Comparison of ENCODE assay signal across 1 cellular context in the genomic region with DNA sequence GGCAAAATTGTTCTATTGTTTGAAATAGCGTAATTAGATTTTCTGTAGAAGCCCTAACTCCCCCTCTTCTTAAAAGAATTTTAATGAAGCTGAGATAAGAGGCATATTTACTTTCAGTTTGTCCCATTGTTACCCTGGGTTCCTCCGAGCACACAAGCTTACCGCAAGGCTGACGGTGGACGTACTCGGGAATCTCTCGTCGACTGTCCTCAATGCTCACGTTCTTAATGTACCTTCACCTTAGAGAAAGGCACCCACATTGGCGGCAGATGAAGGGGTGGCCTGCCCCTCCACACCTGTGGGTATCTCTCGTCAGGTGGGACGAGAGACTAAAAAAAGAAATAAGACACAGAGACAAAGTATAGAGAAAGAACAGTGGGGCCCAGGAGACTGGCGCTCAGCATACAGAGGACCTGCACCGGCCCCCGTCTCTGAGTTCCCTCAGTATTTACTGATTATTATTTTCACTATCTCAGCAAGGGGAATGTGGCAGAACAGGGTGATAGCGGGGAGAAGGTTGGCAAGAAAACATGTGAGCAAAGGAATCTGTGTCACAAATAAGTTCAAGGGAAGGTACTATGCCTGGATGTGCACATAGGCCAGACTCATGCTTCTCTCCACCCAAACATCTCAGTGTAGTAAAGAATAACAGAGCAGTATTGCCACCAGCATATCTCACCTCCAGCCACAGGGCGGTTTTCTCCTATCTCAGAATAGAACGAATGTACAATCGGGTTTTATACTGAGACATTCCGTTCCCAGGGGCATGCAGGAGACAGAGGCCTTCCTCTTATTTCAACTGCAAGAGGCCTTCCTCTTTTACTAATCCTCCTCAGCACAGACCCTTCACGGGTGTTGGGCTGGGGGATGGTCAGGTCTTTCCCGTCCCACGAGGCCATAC.
TF ChIP-seq lines count a peak whose summit lies in the region.
"Not testable (repeated sequence)": the region's sequence is repeated elsewhere in the genome, so short reads cannot be mapped to it uniquely, and the experiment has no call there.

No MANE protein-coding gene starts in this region.

TF ChIP-seq in HepG2, 621 proteins besides CTCF, POLR2A, EP300 and RAD21 (continued from another document):
- not testable (repeated sequence) for TF ChIP-seq NONO, SOX6, FOXA1 (IDR thresholded peaks at IDR 0.05)
- 0 out of 2 replicates have a peak, but pooled peaks have one; percentile 22 for TF ChIP-seq NONO (CRISPR knock-in tag; conservative IDR thresholded peaks at IDR 0.05)
- peak; percentile 21 for TF ChIP-seq ZNF543 (CRISPR knock-in tag; IDR thresholded peaks at IDR 0.05)
- 0 out of 2 replicates have a peak, but pooled peaks have one; percentile 48 for TF ChIP-seq NCOA1 (CRISPR knock-in tag; IDR thresholded peaks at IDR 0.05)
- 0 out of 2 replicates have a peak, but pooled peaks have one; percentile 32 for TF ChIP-seq ZNF232 (CRISPR knock-in tag; IDR thresholded peaks at IDR 0.05; ENCODE audit: borderline replicate concordance)
- 0 out of 2 replicates have a peak, but pooled peaks have one; percentile 31 for TF ChIP-seq YEATS4 (CRISPR knock-in tag; IDR thresholded peaks at IDR 0.05; ENCODE audit: borderline replicate concordance)
- TF ChIP-seq, protein P1, sequence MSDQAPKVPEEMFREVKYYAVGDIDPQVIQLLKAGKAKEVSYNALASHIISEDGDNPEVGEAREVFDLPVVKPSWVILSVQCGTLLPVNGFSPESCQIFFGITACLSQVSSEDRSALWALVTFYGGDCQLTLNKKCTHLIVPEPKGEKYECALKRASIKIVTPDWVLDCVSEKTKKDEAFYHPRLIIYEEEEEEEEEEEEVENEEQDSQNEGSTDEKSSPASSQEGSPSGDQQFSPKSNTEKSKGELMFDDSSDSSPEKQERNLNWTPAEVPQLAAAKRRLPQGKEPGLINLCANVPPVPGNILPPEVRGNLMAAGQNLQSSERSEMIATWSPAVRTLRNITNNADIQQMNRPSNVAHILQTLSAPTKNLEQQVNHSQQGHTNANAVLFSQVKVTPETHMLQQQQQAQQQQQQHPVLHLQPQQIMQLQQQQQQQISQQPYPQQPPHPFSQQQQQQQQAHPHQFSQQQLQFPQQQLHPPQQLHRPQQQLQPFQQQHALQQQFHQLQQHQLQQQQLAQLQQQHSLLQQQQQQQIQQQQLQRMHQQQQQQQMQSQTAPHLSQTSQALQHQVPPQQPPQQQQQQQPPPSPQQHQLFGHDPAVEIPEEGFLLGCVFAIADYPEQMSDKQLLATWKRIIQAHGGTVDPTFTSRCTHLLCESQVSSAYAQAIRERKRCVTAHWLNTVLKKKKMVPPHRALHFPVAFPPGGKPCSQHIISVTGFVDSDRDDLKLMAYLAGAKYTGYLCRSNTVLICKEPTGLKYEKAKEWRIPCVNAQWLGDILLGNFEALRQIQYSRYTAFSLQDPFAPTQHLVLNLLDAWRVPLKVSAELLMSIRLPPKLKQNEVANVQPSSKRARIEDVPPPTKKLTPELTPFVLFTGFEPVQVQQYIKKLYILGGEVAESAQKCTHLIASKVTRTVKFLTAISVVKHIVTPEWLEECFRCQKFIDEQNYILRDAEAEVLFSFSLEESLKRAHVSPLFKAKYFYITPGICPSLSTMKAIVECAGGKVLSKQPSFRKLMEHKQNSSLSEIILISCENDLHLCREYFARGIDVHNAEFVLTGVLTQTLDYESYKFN (CRISPR knock-in tag; conservative IDR thresholded peaks at IDR 0.05), result 0 out of 2 replicates have a peak, but pooled peaks have one; percentile 10
- TF ChIP-seq, protein P2, sequence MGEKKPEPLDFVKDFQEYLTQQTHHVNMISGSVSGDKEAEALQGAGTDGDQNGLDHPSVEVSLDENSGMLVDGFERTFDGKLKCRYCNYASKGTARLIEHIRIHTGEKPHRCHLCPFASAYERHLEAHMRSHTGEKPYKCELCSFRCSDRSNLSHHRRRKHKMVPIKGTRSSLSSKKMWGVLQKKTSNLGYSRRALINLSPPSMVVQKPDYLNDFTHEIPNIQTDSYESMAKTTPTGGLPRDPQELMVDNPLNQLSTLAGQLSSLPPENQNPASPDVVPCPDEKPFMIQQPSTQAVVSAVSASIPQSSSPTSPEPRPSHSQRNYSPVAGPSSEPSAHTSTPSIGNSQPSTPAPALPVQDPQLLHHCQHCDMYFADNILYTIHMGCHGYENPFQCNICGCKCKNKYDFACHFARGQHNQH (CRISPR knock-in tag; IDR thresholded peaks at IDR 0.05), result 0 out of 2 replicates have a peak, but pooled peaks have one; percentile 26
- TF ChIP-seq, protein P3, sequence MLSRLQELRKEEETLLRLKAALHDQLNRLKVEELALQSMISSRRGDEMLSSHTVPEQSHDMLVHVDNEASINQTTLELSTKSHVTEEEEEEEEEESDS (CRISPR knock-in tag; IDR thresholded peaks at IDR 0.05; ENCODE audit: borderline replicate concordance), result 0 out of 2 replicates have a peak, but pooled peaks have one; percentile 23
- peak; percentile 37; the same call in 1 of the 2 replicates for TF ChIP-seq MYC (CRISPR knock-in tag; IDR thresholded peaks at IDR 0.05; ENCODE audit: borderline replicate concordance)
- TF ChIP-seq, protein P4, sequence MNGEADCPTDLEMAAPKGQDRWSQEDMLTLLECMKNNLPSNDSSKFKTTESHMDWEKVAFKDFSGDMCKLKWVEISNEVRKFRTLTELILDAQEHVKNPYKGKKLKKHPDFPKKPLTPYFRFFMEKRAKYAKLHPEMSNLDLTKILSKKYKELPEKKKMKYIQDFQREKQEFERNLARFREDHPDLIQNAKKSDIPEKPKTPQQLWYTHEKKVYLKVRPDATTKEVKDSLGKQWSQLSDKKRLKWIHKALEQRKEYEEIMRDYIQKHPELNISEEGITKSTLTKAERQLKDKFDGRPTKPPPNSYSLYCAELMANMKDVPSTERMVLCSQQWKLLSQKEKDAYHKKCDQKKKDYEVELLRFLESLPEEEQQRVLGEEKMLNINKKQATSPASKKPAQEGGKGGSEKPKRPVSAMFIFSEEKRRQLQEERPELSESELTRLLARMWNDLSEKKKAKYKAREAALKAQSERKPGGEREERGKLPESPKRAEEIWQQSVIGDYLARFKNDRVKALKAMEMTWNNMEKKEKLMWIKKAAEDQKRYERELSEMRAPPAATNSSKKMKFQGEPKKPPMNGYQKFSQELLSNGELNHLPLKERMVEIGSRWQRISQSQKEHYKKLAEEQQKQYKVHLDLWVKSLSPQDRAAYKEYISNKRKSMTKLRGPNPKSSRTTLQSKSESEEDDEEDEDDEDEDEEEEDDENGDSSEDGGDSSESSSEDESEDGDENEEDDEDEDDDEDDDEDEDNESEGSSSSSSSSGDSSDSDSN (CRISPR knock-in tag; IDR thresholded peaks at IDR 0.05), result peak; percentile 19; the same call in 1 of the 2 replicates
- 0 out of 2 replicates have a peak, but pooled peaks have one; percentile 51 for TF ChIP-seq HOXA9 (CRISPR knock-in tag; IDR thresholded peaks at IDR 0.05; ENCODE audit: borderline replicate concordance)
- TF ChIP-seq RFXAP (CRISPR knock-in tag; IDR thresholded peaks at IDR 0.05; ENCODE audit: borderline replicate concordance), result 0 out of 2 replicates have a peak, but pooled peaks have one; percentile 42
- 0 out of 2 replicates have a peak, but pooled peaks have one; percentile 8 for TF ChIP-seq ERF (CRISPR knock-in tag; IDR thresholded peaks at IDR 0.05)
- 0 out of 2 replicates have a peak, but pooled peaks have one; percentile 27 for TF ChIP-seq ZNF510 (CRISPR knock-in tag; IDR thresholded peaks at IDR 0.05; ENCODE audit: low read depth)
- TF ChIP-seq JUN (CRISPR knock-in tag; IDR thresholded peaks at IDR 0.05), result 0 out of 2 replicates have a peak, but pooled peaks have one; percentile 22
- TF ChIP-seq, protein P5, sequence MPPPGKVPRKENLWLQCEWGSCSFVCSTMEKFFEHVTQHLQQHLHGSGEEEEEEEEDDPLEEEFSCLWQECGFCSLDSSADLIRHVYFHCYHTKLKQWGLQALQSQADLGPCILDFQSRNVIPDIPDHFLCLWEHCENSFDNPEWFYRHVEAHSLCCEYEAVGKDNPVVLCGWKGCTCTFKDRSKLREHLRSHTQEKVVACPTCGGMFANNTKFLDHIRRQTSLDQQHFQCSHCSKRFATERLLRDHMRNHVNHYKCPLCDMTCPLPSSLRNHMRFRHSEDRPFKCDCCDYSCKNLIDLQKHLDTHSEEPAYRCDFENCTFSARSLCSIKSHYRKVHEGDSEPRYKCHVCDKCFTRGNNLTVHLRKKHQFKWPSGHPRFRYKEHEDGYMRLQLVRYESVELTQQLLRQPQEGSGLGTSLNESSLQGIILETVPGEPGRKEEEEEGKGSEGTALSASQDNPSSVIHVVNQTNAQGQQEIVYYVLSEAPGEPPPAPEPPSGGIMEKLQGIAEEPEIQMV (CRISPR knock-in tag; IDR thresholded peaks at IDR 0.05; ENCODE audit: low read depth), result peak; percentile 57; the same call in 1 of the 2 replicates
- TF ChIP-seq, protein P6, sequence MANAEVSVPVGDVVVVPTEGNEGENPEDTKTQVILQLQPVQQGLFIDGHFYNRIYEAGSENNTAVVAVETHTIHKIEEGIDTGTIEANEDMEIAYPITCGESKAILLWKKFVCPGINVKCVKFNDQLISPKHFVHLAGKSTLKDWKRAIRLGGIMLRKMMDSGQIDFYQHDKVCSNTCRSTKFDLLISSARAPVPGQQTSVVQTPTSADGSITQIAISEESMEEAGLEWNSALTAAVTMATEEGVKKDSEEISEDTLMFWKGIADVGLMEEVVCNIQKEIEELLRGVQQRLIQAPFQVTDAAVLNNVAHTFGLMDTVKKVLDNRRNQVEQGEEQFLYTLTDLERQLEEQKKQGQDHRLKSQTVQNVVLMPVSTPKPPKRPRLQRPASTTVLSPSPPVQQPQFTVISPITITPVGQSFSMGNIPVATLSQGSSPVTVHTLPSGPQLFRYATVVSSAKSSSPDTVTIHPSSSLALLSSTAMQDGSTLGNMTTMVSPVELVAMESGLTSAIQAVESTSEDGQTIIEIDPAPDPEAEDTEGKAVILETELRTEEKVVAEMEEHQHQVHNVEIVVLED (CRISPR knock-in tag; IDR thresholded peaks at IDR 0.05; ENCODE audit: borderline replicate concordance), result peak; percentile 9; the same call in 1 of the 2 replicates
- TF ChIP-seq ZMYM4 (CRISPR knock-in tag; IDR thresholded peaks at IDR 0.05), result 0 out of 2 replicates have a peak, but pooled peaks have one; percentile 22
- TF ChIP-seq ZFX (CRISPR knock-in tag; IDR thresholded peaks at IDR 0.05; ENCODE audit: low read depth), result peak; percentile 84
- TF ChIP-seq MYPOP (CRISPR knock-in tag; IDR thresholded peaks at IDR 0.05), result peak; percentile 22; the same call in 1 of the 2 replicates
- peak; percentile 47; the same call in 1 of the 2 replicates for TF ChIP-seq ZC3H13 (CRISPR knock-in tag; IDR thresholded peaks at IDR 0.05)
- 0 out of 2 replicates have a peak, but pooled peaks have one; percentile 23 for TF ChIP-seq SOX6 (CRISPR knock-in tag; IDR thresholded peaks at IDR 0.05)
- TF ChIP-seq ZNF878 (CRISPR knock-in tag; IDR thresholded peaks at IDR 0.05), result 0 out of 2 replicates have a peak, but pooled peaks have one; percentile 42
- peak; percentile 14; the same call in 1 of the 2 replicates for TF ChIP-seq MEIS1 (CRISPR knock-in tag; IDR thresholded peaks at IDR 0.05; ENCODE audit: borderline replicate concordance)
- TF ChIP-seq FOXA1 (CRISPR knock-in tag; IDR thresholded peaks at IDR 0.05), result peak; percentile 54
- TF ChIP-seq ZSCAN22 (CRISPR knock-in tag; IDR thresholded peaks at IDR 0.05), result 0 out of 2 replicates have a peak, but pooled peaks have one; percentile 25
- peak; percentile 37; the same call in 1 of the 2 replicates for TF ChIP-seq PHF8 (CRISPR knock-in tag; IDR thresholded peaks at IDR 0.05)
- 0 out of 2 replicates have a peak, but pooled peaks have one; percentile 40 for TF ChIP-seq KMT2B (CRISPR knock-in tag; IDR thresholded peaks at IDR 0.05)
- TF ChIP-seq HMGXB4 (CRISPR knock-in tag; IDR thresholded peaks at IDR 0.05; ENCODE audit: borderline replicate concordance in 1 of 2, low read depth in 1 of 2), result peak; percentile 13 to 56; a peak in 2 of 4 replicates
- TF ChIP-seq, protein P7, sequence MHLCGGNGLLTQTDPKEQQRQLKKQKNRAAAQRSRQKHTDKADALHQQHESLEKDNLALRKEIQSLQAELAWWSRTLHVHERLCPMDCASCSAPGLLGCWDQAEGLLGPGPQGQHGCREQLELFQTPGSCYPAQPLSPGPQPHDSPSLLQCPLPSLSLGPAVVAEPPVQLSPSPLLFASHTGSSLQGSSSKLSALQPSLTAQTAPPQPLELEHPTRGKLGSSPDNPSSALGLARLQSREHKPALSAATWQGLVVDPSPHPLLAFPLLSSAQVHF (CRISPR knock-in tag; IDR thresholded peaks at IDR 0.05), result 0 out of 2 replicates have a peak, but pooled peaks have one; percentile 24
TF ChIP-seq in HepG2: peak in this region for 53; not testable (repeated sequence) for 568.
